ENCODE assay signal across 1 cellular context in the genomic region with DNA sequence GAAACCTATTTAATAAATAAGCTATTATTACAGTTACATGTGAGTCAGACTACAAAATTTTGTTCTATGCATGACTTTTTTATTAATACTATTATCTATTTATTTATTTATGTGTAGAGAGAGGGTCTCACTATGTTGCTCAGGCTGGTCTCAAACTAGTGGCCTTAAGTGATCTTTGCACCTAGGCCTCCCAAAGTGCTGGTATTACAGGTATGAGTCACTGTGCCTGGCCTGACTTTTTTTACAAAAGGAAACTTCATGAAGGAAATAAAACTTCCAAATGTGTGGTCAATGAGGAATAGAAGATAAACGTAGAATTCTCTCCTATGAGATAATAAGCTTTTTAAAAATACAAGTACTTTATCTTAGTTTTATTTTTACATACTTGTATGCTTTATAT.
TF ChIP-seq lines count a peak whose summit lies in the region.

No MANE protein-coding gene starts in this region.

TF ChIP-seq in HepG2, 621 proteins besides CTCF, POLR2A, EP300 and RAD21 (continues in another document):
- TF ChIP-seq, protein P1, sequence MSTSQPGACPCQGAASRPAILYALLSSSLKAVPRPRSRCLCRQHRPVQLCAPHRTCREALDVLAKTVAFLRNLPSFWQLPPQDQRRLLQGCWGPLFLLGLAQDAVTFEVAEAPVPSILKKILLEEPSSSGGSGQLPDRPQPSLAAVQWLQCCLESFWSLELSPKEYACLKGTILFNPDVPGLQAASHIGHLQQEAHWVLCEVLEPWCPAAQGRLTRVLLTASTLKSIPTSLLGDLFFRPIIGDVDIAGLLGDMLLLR (CRISPR knock-in tag; IDR thresholded peaks at IDR 0.05): no peak
- TF ChIP-seq HMG20B (CRISPR knock-in tag; conservative IDR thresholded peaks at IDR 0.05) (no peak), NCOR1 (IDR thresholded peaks at IDR 0.05; ENCODE audit: borderline replicate concordance, low read length) (peak; percentile 5; the same call in 1 of the 2 replicates), HOXA5 (CRISPR knock-in tag; IDR thresholded peaks at IDR 0.05) (no peak), ZNF766 (CRISPR knock-in tag; IDR thresholded peaks at IDR 0.05; ENCODE audit: borderline replicate concordance) (no peak), MYC (CRISPR knock-in tag; IDR thresholded peaks at IDR 0.05; ENCODE audit: borderline replicate concordance) (no peak), ZNF7 (CRISPR knock-in tag; IDR thresholded peaks at IDR 0.05) (no peak), ZNF121 (CRISPR knock-in tag; IDR thresholded peaks at IDR 0.05) (0 out of 2 replicates have a peak, but pooled peaks have one; percentile 12), RXRB (CRISPR knock-in tag; IDR thresholded peaks at IDR 0.05; ENCODE audit: borderline replicate concordance) (no peak), ZZZ3 (CRISPR knock-in tag; IDR thresholded peaks at IDR 0.05; ENCODE audit: borderline replicate concordance) (no peak), JUND (CRISPR knock-in tag; IDR thresholded peaks at IDR 0.05) (no peak), CBFB (CRISPR knock-in tag; IDR thresholded peaks at IDR 0.05) (no peak), DPF2 (CRISPR knock-in tag; IDR thresholded peaks at IDR 0.05; ENCODE audit: borderline replicate concordance, low read depth) (no peak), KMT2B (CRISPR knock-in tag; IDR thresholded peaks at IDR 0.05) (no peak)
- TF ChIP-seq, protein P2, sequence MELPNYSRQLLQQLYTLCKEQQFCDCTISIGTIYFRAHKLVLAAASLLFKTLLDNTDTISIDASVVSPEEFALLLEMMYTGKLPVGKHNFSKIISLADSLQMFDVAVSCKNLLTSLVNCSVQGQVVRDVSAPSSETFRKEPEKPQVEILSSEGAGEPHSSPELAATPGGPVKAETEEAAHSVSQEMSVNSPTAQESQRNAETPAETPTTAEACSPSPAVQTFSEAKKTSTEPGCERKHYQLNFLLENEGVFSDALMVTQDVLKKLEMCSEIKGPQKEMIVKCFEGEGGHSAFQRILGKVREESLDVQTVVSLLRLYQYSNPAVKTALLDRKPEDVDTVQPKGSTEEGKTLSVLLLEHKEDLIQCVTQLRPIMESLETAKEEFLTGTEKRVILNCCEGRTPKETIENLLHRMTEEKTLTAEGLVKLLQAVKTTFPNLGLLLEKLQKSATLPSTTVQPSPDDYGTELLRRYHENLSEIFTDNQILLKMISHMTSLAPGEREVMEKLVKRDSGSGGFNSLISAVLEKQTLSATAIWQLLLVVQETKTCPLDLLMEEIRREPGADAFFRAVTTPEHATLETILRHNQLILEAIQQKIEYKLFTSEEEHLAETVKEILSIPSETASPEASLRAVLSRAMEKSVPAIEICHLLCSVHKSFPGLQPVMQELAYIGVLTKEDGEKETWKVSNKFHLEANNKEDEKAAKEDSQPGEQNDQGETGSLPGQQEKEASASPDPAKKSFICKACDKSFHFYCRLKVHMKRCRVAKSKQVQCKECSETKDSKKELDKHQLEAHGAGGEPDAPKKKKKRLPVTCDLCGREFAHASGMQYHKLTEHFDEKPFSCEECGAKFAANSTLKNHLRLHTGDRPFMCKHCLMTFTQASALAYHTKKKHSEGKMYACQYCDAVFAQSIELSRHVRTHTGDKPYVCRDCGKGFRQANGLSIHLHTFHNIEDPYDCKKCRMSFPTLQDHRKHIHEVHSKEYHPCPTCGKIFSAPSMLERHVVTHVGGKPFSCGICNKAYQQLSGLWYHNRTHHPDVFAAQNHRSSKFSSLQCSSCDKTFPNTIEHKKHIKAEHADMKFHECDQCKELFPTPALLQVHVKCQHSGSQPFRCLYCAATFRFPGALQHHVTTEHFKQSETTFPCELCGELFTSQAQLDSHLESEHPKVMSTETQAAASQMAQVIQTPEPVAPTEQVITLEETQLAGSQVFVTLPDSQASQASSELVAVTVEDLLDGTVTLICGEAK (IDR thresholded peaks at IDR 0.05): no peak
- TF ChIP-seq, protein P2 (CRISPR knock-in tag; IDR thresholded peaks at IDR 0.05): no peak
- TF ChIP-seq, protein P3, sequence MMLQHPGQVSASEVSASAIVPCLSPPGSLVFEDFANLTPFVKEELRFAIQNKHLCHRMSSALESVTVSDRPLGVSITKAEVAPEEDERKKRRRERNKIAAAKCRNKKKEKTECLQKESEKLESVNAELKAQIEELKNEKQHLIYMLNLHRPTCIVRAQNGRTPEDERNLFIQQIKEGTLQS (CRISPR knock-in tag; IDR thresholded peaks at IDR 0.05): 0 out of 2 replicates have a peak, but pooled peaks have one; percentile 31
- TF ChIP-seq, protein P4, sequence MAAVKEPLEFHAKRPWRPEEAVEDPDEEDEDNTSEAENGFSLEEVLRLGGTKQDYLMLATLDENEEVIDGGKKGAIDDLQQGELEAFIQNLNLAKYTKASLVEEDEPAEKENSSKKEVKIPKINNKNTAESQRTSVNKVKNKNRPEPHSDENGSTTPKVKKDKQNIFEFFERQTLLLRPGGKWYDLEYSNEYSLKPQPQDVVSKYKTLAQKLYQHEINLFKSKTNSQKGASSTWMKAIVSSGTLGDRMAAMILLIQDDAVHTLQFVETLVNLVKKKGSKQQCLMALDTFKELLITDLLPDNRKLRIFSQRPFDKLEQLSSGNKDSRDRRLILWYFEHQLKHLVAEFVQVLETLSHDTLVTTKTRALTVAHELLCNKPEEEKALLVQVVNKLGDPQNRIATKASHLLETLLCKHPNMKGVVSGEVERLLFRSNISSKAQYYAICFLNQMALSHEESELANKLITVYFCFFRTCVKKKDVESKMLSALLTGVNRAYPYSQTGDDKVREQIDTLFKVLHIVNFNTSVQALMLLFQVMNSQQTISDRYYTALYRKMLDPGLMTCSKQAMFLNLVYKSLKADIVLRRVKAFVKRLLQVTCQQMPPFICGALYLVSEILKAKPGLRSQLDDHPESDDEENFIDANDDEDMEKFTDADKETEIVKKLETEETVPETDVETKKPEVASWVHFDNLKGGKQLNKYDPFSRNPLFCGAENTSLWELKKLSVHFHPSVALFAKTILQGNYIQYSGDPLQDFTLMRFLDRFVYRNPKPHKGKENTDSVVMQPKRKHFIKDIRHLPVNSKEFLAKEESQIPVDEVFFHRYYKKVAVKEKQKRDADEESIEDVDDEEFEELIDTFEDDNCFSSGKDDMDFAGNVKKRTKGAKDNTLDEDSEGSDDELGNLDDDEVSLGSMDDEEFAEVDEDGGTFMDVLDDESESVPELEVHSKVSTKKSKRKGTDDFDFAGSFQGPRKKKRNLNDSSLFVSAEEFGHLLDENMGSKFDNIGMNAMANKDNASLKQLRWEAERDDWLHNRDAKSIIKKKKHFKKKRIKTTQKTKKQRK (IDR thresholded peaks at IDR 0.05; ENCODE audit: low read length): no peak
- TF ChIP-seq, protein P5, sequence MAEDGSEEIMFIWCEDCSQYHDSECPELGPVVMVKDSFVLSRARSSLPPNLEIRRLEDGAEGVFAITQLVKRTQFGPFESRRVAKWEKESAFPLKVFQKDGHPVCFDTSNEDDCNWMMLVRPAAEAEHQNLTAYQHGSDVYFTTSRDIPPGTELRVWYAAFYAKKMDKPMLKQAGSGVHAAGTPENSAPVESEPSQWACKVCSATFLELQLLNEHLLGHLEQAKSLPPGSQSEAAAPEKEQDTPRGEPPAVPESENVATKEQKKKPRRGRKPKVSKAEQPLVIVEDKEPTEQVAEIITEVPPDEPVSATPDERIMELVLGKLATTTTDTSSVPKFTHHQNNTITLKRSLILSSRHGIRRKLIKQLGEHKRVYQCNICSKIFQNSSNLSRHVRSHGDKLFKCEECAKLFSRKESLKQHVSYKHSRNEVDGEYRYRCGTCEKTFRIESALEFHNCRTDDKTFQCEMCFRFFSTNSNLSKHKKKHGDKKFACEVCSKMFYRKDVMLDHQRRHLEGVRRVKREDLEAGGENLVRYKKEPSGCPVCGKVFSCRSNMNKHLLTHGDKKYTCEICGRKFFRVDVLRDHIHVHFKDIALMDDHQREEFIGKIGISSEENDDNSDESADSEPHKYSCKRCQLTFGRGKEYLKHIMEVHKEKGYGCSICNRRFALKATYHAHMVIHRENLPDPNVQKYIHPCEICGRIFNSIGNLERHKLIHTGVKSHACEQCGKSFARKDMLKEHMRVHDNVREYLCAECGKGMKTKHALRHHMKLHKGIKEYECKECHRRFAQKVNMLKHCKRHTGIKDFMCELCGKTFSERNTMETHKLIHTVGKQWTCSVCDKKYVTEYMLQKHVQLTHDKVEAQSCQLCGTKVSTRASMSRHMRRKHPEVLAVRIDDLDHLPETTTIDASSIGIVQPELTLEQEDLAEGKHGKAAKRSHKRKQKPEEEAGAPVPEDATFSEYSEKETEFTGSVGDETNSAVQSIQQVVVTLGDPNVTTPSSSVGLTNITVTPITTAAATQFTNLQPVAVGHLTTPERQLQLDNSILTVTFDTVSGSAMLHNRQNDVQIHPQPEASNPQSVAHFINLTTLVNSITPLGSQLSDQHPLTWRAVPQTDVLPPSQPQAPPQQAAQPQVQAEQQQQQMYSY (CRISPR knock-in tag; IDR thresholded peaks at IDR 0.05): no peak
- TF ChIP-seq, protein P6, sequence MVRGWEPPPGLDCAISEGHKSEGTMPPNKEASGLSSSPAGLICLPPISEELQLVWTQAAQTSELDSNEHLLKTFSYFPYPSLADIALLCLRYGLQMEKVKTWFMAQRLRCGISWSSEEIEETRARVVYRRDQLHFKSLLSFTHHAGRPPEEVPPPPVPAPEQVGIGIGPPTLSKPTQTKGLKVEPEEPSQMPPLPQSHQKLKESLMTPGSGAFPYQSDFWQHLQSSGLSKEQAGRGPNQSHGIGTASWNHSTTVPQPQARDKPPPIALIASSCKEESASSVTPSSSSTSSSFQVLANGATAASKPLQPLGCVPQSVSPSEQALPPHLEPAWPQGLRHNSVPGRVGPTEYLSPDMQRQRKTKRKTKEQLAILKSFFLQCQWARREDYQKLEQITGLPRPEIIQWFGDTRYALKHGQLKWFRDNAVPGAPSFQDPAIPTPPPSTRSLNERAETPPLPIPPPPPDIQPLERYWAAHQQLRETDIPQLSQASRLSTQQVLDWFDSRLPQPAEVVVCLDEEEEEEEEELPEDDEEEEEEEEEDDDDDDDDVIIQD (CRISPR knock-in tag; IDR thresholded peaks at IDR 0.05; ENCODE audit: low read depth): no peak
- TF ChIP-seq, protein P7, sequence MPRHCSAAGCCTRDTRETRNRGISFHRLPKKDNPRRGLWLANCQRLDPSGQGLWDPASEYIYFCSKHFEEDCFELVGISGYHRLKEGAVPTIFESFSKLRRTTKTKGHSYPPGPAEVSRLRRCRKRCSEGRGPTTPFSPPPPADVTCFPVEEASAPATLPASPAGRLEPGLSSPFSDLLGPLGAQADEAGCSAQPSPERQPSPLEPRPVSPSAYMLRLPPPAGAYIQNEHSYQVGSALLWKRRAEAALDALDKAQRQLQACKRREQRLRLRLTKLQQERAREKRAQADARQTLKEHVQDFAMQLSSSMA (CRISPR knock-in tag; IDR thresholded peaks at IDR 0.05): no peak
- TF ChIP-seq, protein P8, sequence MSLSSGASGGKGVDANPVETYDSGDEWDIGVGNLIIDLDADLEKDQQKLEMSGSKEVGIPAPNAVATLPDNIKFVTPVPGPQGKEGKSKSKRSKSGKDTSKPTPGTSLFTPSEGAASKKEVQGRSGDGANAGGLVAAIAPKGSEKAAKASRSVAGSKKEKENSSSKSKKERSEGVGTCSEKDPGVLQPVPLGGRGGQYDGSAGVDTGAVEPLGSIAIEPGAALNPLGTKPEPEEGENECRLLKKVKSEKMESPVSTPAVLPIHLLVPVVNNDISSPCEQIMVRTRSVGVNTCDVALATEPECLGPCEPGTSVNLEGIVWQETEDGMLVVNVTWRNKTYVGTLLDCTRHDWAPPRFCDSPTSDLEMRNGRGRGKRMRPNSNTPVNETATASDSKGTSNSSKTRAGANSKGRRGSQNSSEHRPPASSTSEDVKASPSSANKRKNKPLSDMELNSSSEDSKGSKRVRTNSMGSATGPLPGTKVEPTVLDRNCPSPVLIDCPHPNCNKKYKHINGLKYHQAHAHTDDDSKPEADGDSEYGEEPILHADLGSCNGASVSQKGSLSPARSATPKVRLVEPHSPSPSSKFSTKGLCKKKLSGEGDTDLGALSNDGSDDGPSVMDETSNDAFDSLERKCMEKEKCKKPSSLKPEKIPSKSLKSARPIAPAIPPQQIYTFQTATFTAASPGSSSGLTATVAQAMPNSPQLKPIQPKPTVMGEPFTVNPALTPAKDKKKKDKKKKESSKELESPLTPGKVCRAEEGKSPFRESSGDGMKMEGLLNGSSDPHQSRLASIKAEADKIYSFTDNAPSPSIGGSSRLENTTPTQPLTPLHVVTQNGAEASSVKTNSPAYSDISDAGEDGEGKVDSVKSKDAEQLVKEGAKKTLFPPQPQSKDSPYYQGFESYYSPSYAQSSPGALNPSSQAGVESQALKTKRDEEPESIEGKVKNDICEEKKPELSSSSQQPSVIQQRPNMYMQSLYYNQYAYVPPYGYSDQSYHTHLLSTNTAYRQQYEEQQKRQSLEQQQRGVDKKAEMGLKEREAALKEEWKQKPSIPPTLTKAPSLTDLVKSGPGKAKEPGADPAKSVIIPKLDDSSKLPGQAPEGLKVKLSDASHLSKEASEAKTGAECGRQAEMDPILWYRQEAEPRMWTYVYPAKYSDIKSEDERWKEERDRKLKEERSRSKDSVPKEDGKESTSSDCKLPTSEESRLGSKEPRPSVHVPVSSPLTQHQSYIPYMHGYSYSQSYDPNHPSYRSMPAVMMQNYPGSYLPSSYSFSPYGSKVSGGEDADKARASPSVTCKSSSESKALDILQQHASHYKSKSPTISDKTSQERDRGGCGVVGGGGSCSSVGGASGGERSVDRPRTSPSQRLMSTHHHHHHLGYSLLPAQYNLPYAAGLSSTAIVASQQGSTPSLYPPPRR (CRISPR knock-in tag; IDR thresholded peaks at IDR 0.05; ENCODE audit: borderline replicate concordance): no peak
- TF ChIP-seq, protein P9, sequence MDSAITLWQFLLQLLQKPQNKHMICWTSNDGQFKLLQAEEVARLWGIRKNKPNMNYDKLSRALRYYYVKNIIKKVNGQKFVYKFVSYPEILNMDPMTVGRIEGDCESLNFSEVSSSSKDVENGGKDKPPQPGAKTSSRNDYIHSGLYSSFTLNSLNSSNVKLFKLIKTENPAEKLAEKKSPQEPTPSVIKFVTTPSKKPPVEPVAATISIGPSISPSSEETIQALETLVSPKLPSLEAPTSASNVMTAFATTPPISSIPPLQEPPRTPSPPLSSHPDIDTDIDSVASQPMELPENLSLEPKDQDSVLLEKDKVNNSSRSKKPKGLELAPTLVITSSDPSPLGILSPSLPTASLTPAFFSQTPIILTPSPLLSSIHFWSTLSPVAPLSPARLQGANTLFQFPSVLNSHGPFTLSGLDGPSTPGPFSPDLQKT (CRISPR knock-in tag; IDR thresholded peaks at IDR 0.05; ENCODE audit: borderline replicate concordance): no peak
